1 cellular context compared by ENCODE assay signal in genomic region chr12:26696613-26697092, GRCh38.
A peak's percentile ranks its signal among the peaks of the same experiment; 100 is the strongest.
TF ChIP-seq lines count a peak whose summit lies in the region.

No MANE protein-coding gene starts in this region.

TF ChIP-seq in K562, 482 proteins besides CTCF, POLR2A, EP300 and RAD21 (continued from another document and continues in another):
- TF ChIP-seq MGA (IDR thresholded peaks at IDR 0.05) (peak; percentile 95), ASH1L (IDR thresholded peaks at IDR 0.05; ENCODE audit: borderline replicate concordance, low read depth, partially characterized antibody) (no peak), HNRNPK (IDR thresholded peaks at IDR 0.05; ENCODE audit: low read depth, low read length, poor library complexity, severe bottlenecking) (no peak), L3MBTL2 (IDR thresholded peaks at IDR 0.05) (peak; percentile 96), NR4A1 (CRISPR knock-in tag; IDR thresholded peaks at IDR 0.05) (no peak), NR4A1 (tag; IDR thresholded peaks at IDR 0.05) (peak; percentile 53; the same call in 1 of the 2 replicates), CHAMP1 (IDR thresholded peaks at IDR 0.05) (peak; percentile 69; the same call in 1 of the 2 replicates), ZHX1 (conservative IDR thresholded peaks at IDR 0.05; ENCODE audit: low read length) (no peak), NR2C2 (CRISPR knock-in tag; IDR thresholded peaks at IDR 0.05) (no peak), NR2C2 (tag; IDR thresholded peaks at IDR 0.05) (peak; percentile 66; the same call in 1 of the 2 replicates), ATF6 (CRISPR knock-in tag; IDR thresholded peaks at IDR 0.05) (no peak), ZNF318 (IDR thresholded peaks at IDR 0.05; ENCODE audit: borderline replicate concordance in 1 of 2, low read depth in 1 of 2) (0 out of 4 replicates have a peak, but pooled peaks of 1 of the 2 experiments have one; percentile 60), MLLT1 (IDR thresholded peaks at IDR 0.05) (no peak), HIVEP1 (CRISPR knock-in tag; IDR thresholded peaks at IDR 0.05) (0 out of 2 replicates have a peak, but pooled peaks have one; percentile 46), FOXK2 (conservative IDR thresholded peaks at IDR 0.05 in 1 of 2, IDR thresholded peaks at IDR 0.05 in 1 of 2; ENCODE audit: low read depth in 2 of 2) (peak; percentile 47; a peak in 2 of 4 replicates), MAFF (IDR thresholded peaks at IDR 0.05; ENCODE audit: low read length) (peak; percentile 49), HMG20B (CRISPR knock-in tag; IDR thresholded peaks at IDR 0.05) (no peak), KLF10 (CRISPR knock-in tag; IDR thresholded peaks at IDR 0.05) (0 out of 2 replicates have a peak, but pooled peaks have one; percentile 11), FOXM1 (IDR thresholded peaks at IDR 0.05; ENCODE audit: low read depth) (peak; percentile 75), FOXM1 (CRISPR knock-in tag; IDR thresholded peaks at IDR 0.05; ENCODE audit: low read depth) (no peak)
